ENCODE assay signal across 15 cellular contexts in the genomic region with DNA sequence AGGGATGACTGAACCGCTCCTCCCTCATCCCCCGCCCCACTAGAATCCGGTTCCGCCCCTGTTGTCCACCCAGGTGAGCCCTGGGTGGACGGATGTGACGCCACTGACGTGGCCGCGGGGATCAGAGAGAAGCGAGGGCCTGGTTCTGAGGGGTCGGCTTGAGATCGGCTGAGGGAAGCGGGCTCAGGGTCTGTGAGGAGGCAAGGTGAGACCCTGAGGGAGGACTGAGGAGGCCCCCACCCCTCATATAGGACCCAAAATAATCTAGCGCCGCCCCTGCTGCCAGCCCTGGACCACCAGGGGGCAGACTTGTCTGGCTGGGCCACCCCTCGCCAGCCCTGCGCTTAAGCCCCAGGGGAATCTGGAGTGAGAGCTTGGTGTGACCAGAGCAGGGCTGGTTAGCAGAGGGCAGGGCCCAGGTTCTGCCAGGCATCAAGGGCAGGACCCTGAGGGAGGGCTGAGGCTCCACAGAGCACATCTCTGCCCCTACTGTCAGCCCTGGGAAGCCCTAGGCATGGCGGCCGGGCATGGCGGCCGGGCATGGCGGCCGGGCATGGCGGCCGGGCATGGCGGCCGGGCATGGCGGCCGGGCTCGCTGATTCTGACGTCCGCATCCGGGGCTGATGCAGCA. TPM values are rescaled to one million over a fixed set of nuclear protein-coding genes. Genes with fewer than 3 reads are reported as not detected.
DNase-seq lines count a peak whose midpoint lies in the region; ATAC-seq and TF ChIP-seq lines count a peak whose summit lies in the region.
"Had no signal": no experiment of that assay in that cellular context is flagged by ENCODE, and none has a peak within 500 bp of the region (broad histone marks: within the 10 kb centered on the region; RNA-seq: fewer than 3 reads in every experiment).

A gene with protein sequence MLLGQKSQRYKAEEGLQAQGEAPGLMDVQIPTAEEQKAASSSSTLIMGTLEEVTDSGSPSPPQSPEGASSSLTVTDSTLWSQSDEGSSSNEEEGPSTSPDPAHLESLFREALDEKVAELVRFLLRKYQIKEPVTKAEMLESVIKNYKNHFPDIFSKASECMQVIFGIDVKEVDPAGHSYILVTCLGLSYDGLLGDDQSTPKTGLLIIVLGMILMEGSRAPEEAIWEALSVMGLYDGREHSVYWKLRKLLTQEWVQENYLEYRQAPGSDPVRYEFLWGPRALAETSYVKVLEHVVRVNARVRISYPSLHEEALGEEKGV (plus strand): TSS at position 103 of the 631 bp plus-strand sequence. CDS start 3,090 bp downstream, outside the sequence.

- CTCF ChIA-PET in activated CD4-positive, alpha-beta T cell treated with anti-CD3 and anti-CD28 coated beads, Interleukin-2, amount 10 ng/mL, durations not matched to agents 7 days and 5 days (lab: Charles Lee), result interaction anchor here (1.7 kb wide), 1 partner anchor 19 kb away, joined by 3 read pairs; no protein-coding TSS in a partner anchor

- H3K4me3 ChIP-seq in WI38 (ENCODE audit: low read depth, low read length), result no peak within 1 kb of the TSS
- H3K4me3 ChIP-seq: psoas muscle had no signal

- peak; percentile 22 for DNase-seq in activated CD4-positive, alpha-beta T cell treated with anti-CD3 and anti-CD28 coated beads for 48 hours
- DNase-seq in activated CD4-positive, alpha-beta T cell treated with anti-CD3 and anti-CD28 coated beads, Interleukin-2, amount 10 ng/mL, durations not matched to agents 7 days and 5 days, result no peak
- DNase-seq in posterior vena cava (ENCODE audit: low spot score), result peak; percentile 66
- DNase-seq in NOMO-1 (lab: John Stamatoyannopoulos, UW; ENCODE audit: unreplicated experiment in 2 of 2), result no peak
- DNase-seq in activated CD4-positive, CD25-positive, alpha-beta regulatory T cell (lab: John Stamatoyannopoulos, UW), result no peak
- DNase-seq in hippocampal formation (lab: John Stamatoyannopoulos, UW), result no peak
- DNase-seq: activated effector memory CD4-positive, alpha-beta T cell treated with anti-CD3 and anti-CD28 coated beads, Interleukin-2, amount 50 U/mL, for 16 hours; central memory CD4-positive, alpha-beta T cell; NCI-H1417 treated with DMSO at 0.1 percent for 48 hours; psoas muscle had no signal

- no peak within 1 kb of the TSS for H3K27ac Mint-ChIP-seq in activated CD4-positive, alpha-beta T cell treated with anti-CD3 and anti-CD28 coated beads, Interleukin-2, amount 10 ng/mL, durations not matched to agents 7 days and 5 days

- H3K36me3 Mint-ChIP-seq in activated CD4-positive, alpha-beta T cell treated with anti-CD3 and anti-CD28 coated beads, Interleukin-2, amount 10 ng/mL, durations not matched to agents 7 days and 5 days (ENCODE audit: low read depth), result no peaks in the 10 kb centered on the region

- intact Hi-C loops in posterior vena cava (cut with DNase I), result no loop called here

- peak; percentile 16; the same call in 1 of the 2 replicates for TF ChIP-seq CTCF in WI38 (IDR thresholded peaks at IDR 0.05; ENCODE audit: low read depth, low read length)

- H3K9me3 Mint-ChIP-seq in activated CD4-positive, alpha-beta T cell treated with anti-CD3 and anti-CD28 coated beads, Interleukin-2, amount 10 ng/mL, durations not matched to agents 7 days and 5 days, result no peaks in the 10 kb centered on the region

- POLR2A ChIA-PET in activated CD4-positive, alpha-beta T cell treated with anti-CD3 and anti-CD28 coated beads, Interleukin-2, amount 10 ng/mL, durations not matched to agents 7 days and 5 days (lab: Charles Lee), result no interaction called here

- H3K27me3 Mint-ChIP-seq in activated CD4-positive, alpha-beta T cell treated with anti-CD3 and anti-CD28 coated beads, Interleukin-2, amount 10 ng/mL, durations not matched to agents 7 days and 5 days, result peaks cover 5% of the 10 kb centered on the region

- H3K4me3 Mint-ChIP-seq in activated CD4-positive, alpha-beta T cell treated with anti-CD3 and anti-CD28 coated beads, Interleukin-2, amount 10 ng/mL, durations not matched to agents 7 days and 5 days, result no peak within 1 kb of the TSS

- H3K4me1 Mint-ChIP-seq in activated CD4-positive, alpha-beta T cell treated with anti-CD3 and anti-CD28 coated beads, Interleukin-2, amount 10 ng/mL, durations not matched to agents 7 days and 5 days, result peaks cover 8% of the 10 kb centered on the region

- ATAC-seq in GM18511 (IDR thresholded peaks at IDR 0.05; ENCODE audit: unreplicated experiment), result peak; percentile 54
- ATAC-seq: psoas muscle had no signal

RNA-seq across cellular contexts. Expression of the gene that starts here (rescaled TPM):
- total RNA-seq in activated CD4-positive, alpha-beta T cell treated with anti-CD3 and anti-CD28 coated beads, Interleukin-2, amount 10 ng/mL, durations not matched to agents 7 days and 5 days, result not detected
- not detected for total RNA-seq in posterior vena cava
- total RNA-seq: Daoy, epithelial cell of proximal tubule, HT-29, psoas muscle had no signal

Comparison
In these comparisons a context has a peak if more than half of its experiments do, and no peak if none do; other contexts are left out.
1. Peak in DNase-seq in posterior vena cava; RNA of the gene not detected or under 1 TPM.